15 cellular contexts compared by ENCODE assay signal in genomic region chr19:31139871-31140505, GRCh38.
DNase-seq lines count a peak whose midpoint lies in the region; ATAC-seq, FAIRE-seq and TF ChIP-seq lines count a peak whose summit lies in the region.
"Had no signal": no experiment of that assay in that cellular context is flagged by ENCODE, and none has a peak within 500 bp of the region (broad histone marks: within the 10 kb centered on the region; RNA-seq: fewer than 3 reads in every experiment).

No MANE protein-coding gene starts in this region.

- H3K4me1 ChIP-seq in A549 (peaks cover 21% of the 10 kb centered on the region), mucosa of descending colon (ENCODE audit: low read depth) (no peaks in the 10 kb centered on the region)
- H3K4me1 ChIP-seq: tibial artery had no signal

- H3K27me3 ChIP-seq in brain microvascular endothelial cell (replicated peaks) = no peaks in the 10 kb centered on the region
- H3K27me3 ChIP-seq: tibial artery had no signal

- TF ChIP-seq EP300 in A549 (IDR thresholded peaks at IDR 0.05) = no peak

- no peaks in the 10 kb centered on the region for H3K27me3 Mint-ChIP-seq in activated T-cell treated with anti-CD3 and anti-CD28 coated beads, Interleukin-2, amount 50 U/mL, for 4 hours (ENCODE audit: low read depth)

- no peak overlapping the region for H3K4me3 ChIP-seq in A549
- H3K4me3 ChIP-seq in brain microvascular endothelial cell (ENCODE audit: low read depth, low read length) = no peak overlapping the region
- no peak overlapping the region for H3K4me3 ChIP-seq in mucosa of descending colon
- H3K4me3 ChIP-seq: tibial artery had no signal

- no peak overlapping the region for H3K4me3 Mint-ChIP-seq in activated T-cell treated with anti-CD3 and anti-CD28 coated beads, Interleukin-2, amount 50 U/mL, for 4 hours

- H3K36me3 ChIP-seq in brain microvascular endothelial cell (replicated peaks) = no peaks in the 10 kb centered on the region
- no peaks in the 10 kb centered on the region for H3K36me3 ChIP-seq in mucosa of descending colon (ENCODE audit: low read depth)
- H3K36me3 ChIP-seq: tibial artery, WERI-Rb-1 had no signal

- H3K9me3 ChIP-seq in A549 (peaks cover 9% of the 10 kb centered on the region; the same call in 2 of the 3 replicates), mucosa of descending colon (no peaks in the 10 kb centered on the region)
- H3K9me3 ChIP-seq: tibial artery had no signal

- no peaks in the 10 kb centered on the region for H3K4me1 Mint-ChIP-seq in activated T-cell treated with anti-CD3 and anti-CD28 coated beads, Interleukin-2, amount 50 U/mL, for 4 hours (ENCODE audit: low read depth)

- in situ Hi-C loops in brain microvascular endothelial cell (cut with HindIII; ENCODE audit: low pct_ligation_motif_present, low sequenced_read_pairs) = no loop called here

- peak; percentile 61 for FAIRE-seq in A549 (lab: Jason Lieb, UNC)
- FAIRE-seq: A204.1, H1 had no signal

- intact Hi-C loops in mucosa of descending colon (cut with DNase I, micrococcal nuclease) = no loop called here

- H3K9me3 Mint-ChIP-seq in activated T-cell treated with anti-CD3 and anti-CD28 coated beads, Interleukin-2, amount 50 U/mL, for 4 hours = no peaks in the 10 kb centered on the region

- DNase-seq in A549 (ENCODE audit: low read depth in 1 of 2, low spot score in 1 of 2) = peak in 1 of 2 experiments; percentile 37
- peak; percentile 68 for DNase-seq in HS-27A (ENCODE audit: low read depth)
- DNase-seq in brain microvascular endothelial cell = peak; percentile 85
- peak; percentile 97 for DNase-seq in kidney glomerular epithelial cell (lab: John Stamatoyannopoulos, UW)
- DNase-seq in SIG-M5 treated with dmso at 0.1 percent for 504 hours (lab: John Stamatoyannopoulos, UW; ENCODE audit: unreplicated experiment) = no peak
- no peak for DNase-seq in mucosa of descending colon
- no peak for DNase-seq in activated T-cell treated with anti-CD3 and anti-CD28 coated beads, Interleukin-2, amount 50 U/mL, for 4 hours
- DNase-seq in DMS79 treated with DMSO at 0.1 percent for 48 hours (lab: John Stamatoyannopoulos, UW) = no peak
- DNase-seq: DMS53, head of caudate nucleus, left ventricle myocardium superior, tibial artery, WERI-Rb-1 had no signal

- WGBS in A549 (ENCODE audit: missing lambda C conversion rate) = 17% methylated on average over 9 of the region's 9 CpGs

- no peak for TF ChIP-seq RAD21 in A549 (conservative IDR thresholded peaks at IDR 0.05 in 1 of 2, IDR thresholded peaks at IDR 0.05 in 1 of 2)

- H3K27ac ChIP-seq in A549 (peak overlapping the region in 1 of 2 experiments; percentile 44; a peak in 3 of 6 replicates), brain microvascular endothelial cell (peak overlapping the region; percentile 82)
- H3K27ac ChIP-seq: tibial artery, WERI-Rb-1 had no signal

- peak overlapping the region; percentile 28 for H3K4me2 ChIP-seq in A549

- no peaks in the 10 kb centered on the region for H3K36me3 Mint-ChIP-seq in activated T-cell treated with anti-CD3 and anti-CD28 coated beads, Interleukin-2, amount 50 U/mL, for 4 hours (ENCODE audit: insufficient read depth)

- TF ChIP-seq CTCF in A549 (IDR thresholded peaks at IDR 0.05) (no peak), brain microvascular endothelial cell (IDR thresholded peaks at IDR 0.05; ENCODE audit: low read depth, low read length, missing control alignments) (no peak), mucosa of descending colon (IDR thresholded peaks at IDR 0.05) (no peak)

- POLR2A ChIA-PET in A549 (lab: Yijun Ruan, JAX) = interaction anchor here (0.5 kb wide), 1 partner anchor 840 kb away, joined by 3 read pairs; no protein-coding TSS in a partner anchor

- no peak for TF ChIP-seq POLR2A in A549 (IDR thresholded peaks at IDR 0.05; ENCODE audit: low read length)

- ATAC-seq in A549 (peak; percentile 69 to 72; a peak in 4 of 6 replicates), mucosa of descending colon (no peak)
- no peak for ATAC-seq in activated T-cell treated with anti-CD3 and anti-CD28 coated beads, Interleukin-2, amount 50 U/mL, for 4 hours
- ATAC-seq: left ventricle myocardium superior had no signal

- CTCF ChIA-PET in A549 (lab: Yijun Ruan, JAX) = no interaction called here

TF ChIP-seq in A549, 52 proteins besides CTCF, POLR2A, EP300 and RAD21:
- TF ChIP-seq HES2 (IDR thresholded peaks at IDR 0.05) (no peak), FOSL2 (IDR thresholded peaks at IDR 0.05) (no peak), FOSL2 (CRISPR knock-in tag; IDR thresholded peaks at IDR 0.05) (peak; percentile 36; the same call in 1 of the 2 replicates), JUNB (IDR thresholded peaks at IDR 0.05) (peak; percentile 26; the same call in 1 of the 2 replicates)

Comparison
In these comparisons a context has a peak if more than half of its experiments do, and no peak if none do; other contexts are left out.
1. ATAC-seq: peak in A549 (2 of 2); none in mucosa of descending colon (single experiment) and activated T-cell treated with anti-CD3 and anti-CD28 coated beads, Interleukin-2, amount 50 U/mL, for 4 hours (0 of 2).
2. DNase-seq: peak in HS-27A (single experiment), brain microvascular endothelial cell (single experiment) and kidney glomerular epithelial cell (single experiment); none in SIG-M5 treated with dmso at 0.1 percent for 504 hours (single experiment), mucosa of descending colon (0 of 3), activated T-cell treated with anti-CD3 and anti-CD28 coated beads, Interleukin-2, amount 50 U/mL, for 4 hours (single experiment) and DMS79 treated with DMSO at 0.1 percent for 48 hours (single experiment).